In the genomic region with DNA sequence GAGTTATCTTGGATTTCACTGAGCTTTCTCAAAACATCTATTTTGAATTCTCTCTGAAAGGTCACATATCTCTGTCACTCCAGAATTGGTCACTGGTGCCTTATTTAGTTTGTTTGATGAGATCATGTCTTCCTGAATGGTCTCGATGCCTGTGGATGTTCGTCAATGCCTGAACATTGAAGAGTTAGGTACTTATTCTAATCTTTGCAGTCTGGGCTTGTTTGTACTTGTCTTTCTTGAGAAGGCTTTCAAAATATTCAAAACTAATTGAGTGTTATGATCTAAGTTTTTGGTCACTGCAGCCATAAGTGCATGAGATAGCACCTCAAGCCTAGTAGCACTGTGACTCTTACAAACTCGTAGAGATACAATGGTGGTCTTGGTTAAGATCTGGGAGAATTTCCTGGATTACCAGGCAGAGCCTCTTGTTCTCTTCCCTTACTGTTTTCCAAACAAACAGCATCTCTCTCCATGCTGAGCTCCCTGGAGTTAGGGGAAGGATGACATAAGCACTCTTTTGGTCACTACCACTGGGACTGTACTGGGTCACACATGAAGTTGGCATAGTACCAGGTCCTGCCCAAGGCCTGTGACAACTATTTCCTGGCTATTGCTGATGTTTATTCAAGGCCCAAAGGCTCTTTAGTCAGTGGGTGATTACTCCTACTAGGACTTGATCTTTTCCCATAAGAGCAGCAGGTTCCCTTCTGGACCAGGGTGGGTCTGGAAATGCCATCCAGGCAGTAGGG, we compare ENCODE assay signal across 20 cellular contexts. TPM values are rescaled to one million over a fixed set of nuclear protein-coding genes. Genes with fewer than 3 reads are reported as not detected.
DNase-seq lines count a peak whose midpoint lies in the region; ATAC-seq, FAIRE-seq and TF ChIP-seq lines count a peak whose summit lies in the region.
"Had no signal": no experiment of that assay in that cellular context is flagged by ENCODE, and none has a peak within 500 bp of the region (broad histone marks: within the 10 kb centered on the region; RNA-seq: fewer than 3 reads in every experiment).

No MANE protein-coding gene starts in this region.

- H3K9me3 ChIP-seq in PC-3 (ENCODE audit: low read length) (peaks cover 6% of the 10 kb centered on the region; the same call in 1 of the 2 replicates), pancreas (no peaks in the 10 kb centered on the region)

- H3K9me2 ChIP-seq in PC-3 (replicated peaks; ENCODE audit: low read length), result no peaks in the 10 kb centered on the region

- BruUV-seq in PC-3 (replicated peaks; lab: Mats Ljungman, UMichigan), result no TSS peak

- no peak overlapping the region for H3K27ac ChIP-seq in PC-3 (ENCODE audit: low read length)
- H3K27ac ChIP-seq in pancreas, result peak overlapping the region; percentile 44 to 70 (median 68)
- H3K27ac ChIP-seq: esophagus muscularis mucosa, neural progenitor cell, PC-9 had no signal

- FAIRE-seq in pancreas (lab: Jason Lieb, UNC) (no peak), HTR-8/SVneo (lab: Jason Lieb, UNC) (no peak)
- FAIRE-seq: GM12891, K562 had no signal

- H3K36me3 ChIP-seq in PC-3 (ENCODE audit: low read depth, low read length), result peaks cover 22% of the 10 kb centered on the region
- no peaks in the 10 kb centered on the region for H3K36me3 ChIP-seq in pancreas

- DNase-seq in GM04503 (ENCODE audit: low read depth), result peak; percentile 7
- peak; percentile 25 for DNase-seq in PC-3
- DNase-seq in epithelial cell of esophagus (ENCODE audit: low read depth), result peak; percentile 86
- peak in 4 of 6 donors; percentile 53 to 75 (median 68) for DNase-seq in pancreas
- DNase-seq in Kasumi-1 (lab: John Stamatoyannopoulos, UW), result no peak
- no peak for DNase-seq in central memory CD4-positive, alpha-beta T cell
- no peak for DNase-seq in HTR-8/SVneo (ENCODE audit: insufficient read length, low spot score)
- DNase-seq in GM13977 (ENCODE audit: low spot score), result no peak
- DNase-seq: activated CD4-positive, alpha-beta T cell treated with anti-CD3 and anti-CD28 coated beads, Interleukin-2, amount 10 ng/mL, durations not matched to agents 24 days and 14 days; GDM1; GOT3; islet precursor cell; NCI-H1092 treated with DMSO at 0.1 percent for 48 hours; PC-9 had no signal

- 87 to 88% methylated on average over 3 of the region's 3 CpGs for WGBS in pancreas, 2 donors

- ATAC-seq in PC-3 (no peak; the same call in 1 of the 2 replicates), pancreas (peak; percentile 76 to 85 (median 81))
- ATAC-seq: K562, SK-N-SH treated with all-trans-retinoic acid at 6 μM for 48 hours had no signal

- no peaks in the 10 kb centered on the region for H3F3A ChIP-seq in PC-3 (ENCODE audit: low read length, unreplicated experiment)

- intact Hi-C loops in PC-3 (cut with micrococcal nuclease), result no loop called here
- intact Hi-C loops in pancreas (cut with DNase I), result no loop called here

- no peak overlapping the region for H3K4me2 ChIP-seq in PC-3 (ENCODE audit: low read length)
- H3K4me2 ChIP-seq: neural progenitor cell, PC-9 had no signal

- in situ Hi-C loops in GM13977 (cut with MboI; ENCODE audit: low pct_unique_long_range_greater_than_20kb, low sequenced_read_pairs, unreplicated experiment), result no loop called here

- POLR2A ChIA-PET in PC-3 (lab: Charles Lee; ENCODE audit: unreplicated experiment), result interaction anchor here (0.6 kb wide), 1 partner anchor 219 kb away, joined by 3 read pairs; no protein-coding TSS in a partner anchor

- no peaks in the 10 kb centered on the region for H4K20me1 ChIP-seq in PC-3 (ENCODE audit: low read length)

- no peaks in the 10 kb centered on the region for H3K4me1 ChIP-seq in PC-3 (ENCODE audit: insufficient read depth, low read length)
- H3K4me1 ChIP-seq in pancreas, result peaks cover 0 to 9% (median 0%) of the 10 kb centered on the region in 3 donors
- H3K4me1 ChIP-seq: neural progenitor cell had no signal

- TF ChIP-seq CTCF in PC-3 (conservative IDR thresholded peaks at IDR 0.05; ENCODE audit: low read depth, low read length), result no peak
- TF ChIP-seq CTCF in epithelial cell of esophagus (IDR thresholded peaks at IDR 0.05; ENCODE audit: insufficient read depth, low read depth, low read length, missing control alignments), result no peak
- no peak for TF ChIP-seq CTCF in pancreas (IDR thresholded peaks at IDR 0.05)
- no peak for TF ChIP-seq CTCF in GM13977 (IDR thresholded peaks at IDR 0.05; ENCODE audit: extremely low read depth, insufficient read depth, missing control alignments)

- H3K79me2 ChIP-seq in PC-3 (ENCODE audit: low read length), result no peaks in the 10 kb centered on the region

- CTCF ChIA-PET in PC-3 (lab: Charles Lee), result interaction anchor here (0.6 kb wide), 1 partner anchor 295 kb away, joined by 4 read pairs; no protein-coding TSS in a partner anchor

- no peak overlapping the region for H3K9ac ChIP-seq in PC-3 (ENCODE audit: low read length)
- H3K9ac ChIP-seq: neural progenitor cell had no signal

- no peak overlapping the region for H2AFZ ChIP-seq in PC-3 (ENCODE audit: low read length)
- H2AFZ ChIP-seq: neural progenitor cell, PC-9 had no signal

- no peaks in the 10 kb centered on the region for H3K27me3 ChIP-seq in PC-3 (ENCODE audit: low read length)
- no peaks in the 10 kb centered on the region for H3K27me3 ChIP-seq in pancreas
- H3K27me3 ChIP-seq: esophagus muscularis mucosa, neural progenitor cell had no signal

- H3K4me3 ChIP-seq in PC-3 (ENCODE audit: low read length) (no peak overlapping the region), epithelial cell of esophagus (ENCODE audit: low read length) (no peak overlapping the region), pancreas (no peak overlapping the region)
- H3K4me3 ChIP-seq: esophagus muscularis mucosa, K562, neural progenitor cell, PC-9 had no signal

RNA-seq across cellular contexts. Expression of gene SLC22A15, which starts 25.6 kb away (rescaled TPM):
- 2.2 TPM in 2 replicates for total RNA-seq in PC-3 (2014; rRNA removed)
- 1 to 10 TPM; 2.2 to 4.9 (median 3.3) TPM for total RNA-seq in pancreas
- polyA plus RNA-seq in pancreas, result 1 to 10 TPM; 1.5 to 4.0 TPM
- total RNA-seq: dermis microvascular lymphatic vessel endothelial cell had no signal

Comparison
In these comparisons a context has a peak if more than half of its experiments do, and no peak if none do; other contexts are left out.
1. DNase-seq: peak in GM04503 (single experiment), PC-3 (single experiment), epithelial cell of esophagus (single experiment) and pancreas (4 of 6); none in Kasumi-1 (0 of 2), central memory CD4-positive, alpha-beta T cell (single experiment), HTR-8/SVneo (single experiment) and GM13977 (single experiment).